8 cellular contexts compared by ENCODE assay signal in the genomic region with DNA sequence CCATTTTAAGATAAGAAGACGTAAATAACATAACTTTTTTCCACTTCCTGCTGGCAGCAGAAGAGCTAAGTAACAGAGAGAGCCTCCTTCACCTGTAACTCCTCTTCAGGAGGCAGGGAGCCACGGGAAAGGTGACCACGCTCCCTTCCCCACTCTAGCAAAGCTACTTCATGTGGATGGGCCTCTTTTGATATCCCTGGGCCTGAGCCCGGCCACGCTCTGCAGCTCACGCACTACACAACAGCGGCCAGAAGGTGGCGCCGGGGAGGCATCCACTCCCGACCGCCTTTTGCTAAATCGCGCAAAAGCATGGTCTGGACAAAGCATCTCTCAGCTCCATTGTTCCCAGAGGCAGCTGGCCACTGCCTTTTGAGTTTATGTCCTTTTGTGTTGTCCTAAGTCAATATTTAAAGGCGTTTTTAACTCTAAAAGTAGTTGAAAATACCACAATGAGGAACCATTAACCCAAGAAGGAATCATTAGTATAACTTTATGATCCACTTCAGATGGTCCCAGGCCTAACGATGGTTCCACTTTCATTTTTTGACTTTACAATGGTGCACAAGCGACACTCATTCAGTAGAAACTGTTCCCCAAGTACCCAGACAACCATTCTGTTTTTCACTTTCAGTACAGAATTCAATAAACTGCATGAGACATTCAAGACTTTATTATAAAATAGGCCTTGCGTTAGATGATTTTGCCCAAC. TPM values are rescaled to one million over a fixed set of nuclear protein-coding genes. Genes with fewer than 3 reads are reported as not detected.
DNase-seq lines count a peak whose midpoint lies in the region; ATAC-seq and TF ChIP-seq lines count a peak whose summit lies in the region.

No MANE protein-coding gene starts in this region.

- H3K9me3 Mint-ChIP-seq in naive thymus-derived CD8-positive, alpha-beta T cell = no peaks in the 10 kb centered on the region
- no peaks in the 10 kb centered on the region for H3K9me3 Mint-ChIP-seq in stimulated activated memory B cell treated with anti-CD40 and anti-IgM and Interleukin-4, amounts not matched to agents 10 μg/mL and 1 μg/mL and 100 μg/mL, for 72 hours

- peak; percentile 64 for DNase-seq in DND-41
- peak; percentile 74 for DNase-seq in HuH-7.5 (ENCODE audit: low spot score)
- DNase-seq in activated T-cell treated with anti-CD3 and anti-CD28 coated beads for 1 hour (ENCODE audit: low read depth) = peak; percentile 77
- peak; percentile 49 to 82 (median 71) for DNase-seq in naive thymus-derived CD8-positive, alpha-beta T cell

- no peaks in the 10 kb centered on the region for H3K9me3 ChIP-seq in DND-41 (ENCODE audit: insufficient read depth, low read length, severe bottlenecking)
- H3K9me3 ChIP-seq in OCI-LY3 (ENCODE audit: insufficient read depth, low read length) = no peaks in the 10 kb centered on the region

- H3K27ac ChIP-seq in DND-41 (ENCODE audit: low read length) (no peak overlapping the region), OCI-LY3 (ENCODE audit: low read length) (no peak overlapping the region)

- H3K36me3 Mint-ChIP-seq in naive thymus-derived CD8-positive, alpha-beta T cell = no peaks in the 10 kb centered on the region
- no peaks in the 10 kb centered on the region for H3K36me3 Mint-ChIP-seq in stimulated activated memory B cell treated with anti-CD40 and anti-IgM and Interleukin-4, amounts not matched to agents 10 μg/mL and 1 μg/mL and 100 μg/mL, for 72 hours

- H3K79me2 ChIP-seq in DND-41 (ENCODE audit: insufficient read depth, low read length) = no peaks in the 10 kb centered on the region
- no peaks in the 10 kb centered on the region for H3K79me2 ChIP-seq in OCI-LY3 (ENCODE audit: low read length)

- H2AFZ ChIP-seq in DND-41 (ENCODE audit: low read depth, low read length) (no peak overlapping the region), OCI-LY3 (ENCODE audit: low read depth, low read length) (peak overlapping the region; percentile 97)

- TF ChIP-seq CTCF in DND-41 (IDR thresholded peaks at IDR 0.05; ENCODE audit: borderline replicate concordance, extremely low read depth, low read length, poor library complexity, severe bottlenecking) (peak; percentile 79), OCI-LY3 (IDR thresholded peaks at IDR 0.05; ENCODE audit: low read depth, low read length) (peak; percentile 79)

- H4K20me1 ChIP-seq in DND-41 (ENCODE audit: insufficient read depth, low read length) = no peaks in the 10 kb centered on the region
- no peaks in the 10 kb centered on the region for H4K20me1 ChIP-seq in OCI-LY3 (ENCODE audit: insufficient read depth, low read length)

- POLR2A ChIA-PET in naive thymus-derived CD8-positive, alpha-beta T cell (lab: Charles Lee) = interaction anchor here (1.1 kb wide), 1 partner anchor 69 kb away, joined by 3 read pairs; a partner anchor contains a TSS

- ATAC-seq in DND-41 (ENCODE audit: insufficient read depth, low read depth) (peak; percentile 85), GM21619 (IDR thresholded peaks at IDR 0.05; ENCODE audit: unreplicated experiment) (peak; percentile 94), esophagus mucosa (peak; percentile 89)
- peak; percentile 79 to 98 for ATAC-seq in naive thymus-derived CD8-positive, alpha-beta T cell
- ATAC-seq in stimulated activated memory B cell treated with anti-CD40 and anti-IgM and Interleukin-4, amounts not matched to agents 10 μg/mL and 1 μg/mL and 100 μg/mL, for 72 hours = peak; percentile 94

- peaks cover 1% of the 10 kb centered on the region for H3K27me3 ChIP-seq in DND-41 (ENCODE audit: insufficient read depth, low read length, poor library complexity)
- no peaks in the 10 kb centered on the region for H3K27me3 ChIP-seq in OCI-LY3 (ENCODE audit: low read depth, low read length)

- H3K36me3 ChIP-seq in DND-41 (ENCODE audit: insufficient read depth, low read length) (no peaks in the 10 kb centered on the region), OCI-LY3 (replicated peaks; ENCODE audit: low read depth, low read length) (no peaks in the 10 kb centered on the region)

- H3K4me3 ChIP-seq in DND-41 (ENCODE audit: low read depth in 1 of 2, low read length in 2 of 2) (no peak overlapping the region), OCI-LY3 (ENCODE audit: low read length) (peak overlapping the region; percentile 15; the same call in 1 of the 2 replicates)

- H3K4me3 Mint-ChIP-seq in naive thymus-derived CD8-positive, alpha-beta T cell = no peak overlapping the region
- H3K4me3 Mint-ChIP-seq in stimulated activated memory B cell treated with anti-CD40 and anti-IgM and Interleukin-4, amounts not matched to agents 10 μg/mL and 1 μg/mL and 100 μg/mL, for 72 hours = no peak overlapping the region

- H3K9ac ChIP-seq in DND-41 (ENCODE audit: low read depth, low read length) (no peak overlapping the region), OCI-LY3 (ENCODE audit: low read length) (0 out of 2 replicates have a peak overlapping the region, but pooled peaks have one; percentile 40)

- peak overlapping the region in 2 of 10 donors; percentile 6 to 38 for H3K27ac Mint-ChIP-seq in naive thymus-derived CD8-positive, alpha-beta T cell
- H3K27ac Mint-ChIP-seq in stimulated activated memory B cell treated with anti-CD40 and anti-IgM and Interleukin-4, amounts not matched to agents 10 μg/mL and 1 μg/mL and 100 μg/mL, for 72 hours = no peak overlapping the region

- no peak overlapping the region for H3K4me2 ChIP-seq in DND-41 (ENCODE audit: insufficient read depth, low read length)
- peak overlapping the region; percentile 72 for H3K4me2 ChIP-seq in OCI-LY3 (ENCODE audit: low read length)

- H3K4me1 ChIP-seq in DND-41 (ENCODE audit: insufficient read depth, low read length) (peaks cover 8% of the 10 kb centered on the region), OCI-LY3 (ENCODE audit: low read length) (peaks cover 22% of the 10 kb centered on the region)

- peaks cover 2 to 14% (median 5%) of the 10 kb centered on the region in 4 donors for H3K4me1 Mint-ChIP-seq in naive thymus-derived CD8-positive, alpha-beta T cell
- peaks cover 14% of the 10 kb centered on the region for H3K4me1 Mint-ChIP-seq in stimulated activated memory B cell treated with anti-CD40 and anti-IgM and Interleukin-4, amounts not matched to agents 10 μg/mL and 1 μg/mL and 100 μg/mL, for 72 hours

- peaks cover 0 to 6% (median 3%) of the 10 kb centered on the region in 5 donors for H3K27me3 Mint-ChIP-seq in naive thymus-derived CD8-positive, alpha-beta T cell
- peaks cover 8% of the 10 kb centered on the region for H3K27me3 Mint-ChIP-seq in stimulated activated memory B cell treated with anti-CD40 and anti-IgM and Interleukin-4, amounts not matched to agents 10 μg/mL and 1 μg/mL and 100 μg/mL, for 72 hours

RNA-seq across cellular contexts. Expression of a gene that starts 23.6 kb away (rescaled TPM):
- 4.5 TPM for total RNA-seq in esophagus mucosa
- under 1 TPM; 0.36 to 0.69 TPM for total RNA-seq in naive thymus-derived CD8-positive, alpha-beta T cell
- polyA plus RNA-seq in naive thymus-derived CD8-positive, alpha-beta T cell = under 1 TPM; 0.35 to 0.65 (median 0.51) TPM

RNA-seq across cellular contexts. Expression of a gene that starts 34.0 kb away (rescaled TPM):
- 159 TPM for total RNA-seq in esophagus mucosa
- 100 to 1,000 TPM; 103 to 116 TPM for total RNA-seq in naive thymus-derived CD8-positive, alpha-beta T cell
- polyA plus RNA-seq in naive thymus-derived CD8-positive, alpha-beta T cell = 100 to 1,000 TPM; 195 to 216 (median 196) TPM

RNA-seq across cellular contexts. Expression of a gene that starts 34.4 kb away (rescaled TPM):
- total RNA-seq in esophagus mucosa = 9.6 TPM
- total RNA-seq in naive thymus-derived CD8-positive, alpha-beta T cell = 10 to 100 TPM; 16.8 to 20.7 TPM
- 10 to 100 TPM; 10.1 to 18.3 (median 14.3) TPM for polyA plus RNA-seq in naive thymus-derived CD8-positive, alpha-beta T cell
